In genomic region chr12:90836689-90837088, GRCh38 we compare ENCODE assay signal across 1 cellular context.
TF ChIP-seq lines count a peak whose summit lies in the region.

No MANE protein-coding gene starts in this region.

TF ChIP-seq in GM23338, 12 proteins besides CTCF, POLR2A, EP300 and RAD21 (continued from another document):
- TF ChIP-seq, protein P1, sequence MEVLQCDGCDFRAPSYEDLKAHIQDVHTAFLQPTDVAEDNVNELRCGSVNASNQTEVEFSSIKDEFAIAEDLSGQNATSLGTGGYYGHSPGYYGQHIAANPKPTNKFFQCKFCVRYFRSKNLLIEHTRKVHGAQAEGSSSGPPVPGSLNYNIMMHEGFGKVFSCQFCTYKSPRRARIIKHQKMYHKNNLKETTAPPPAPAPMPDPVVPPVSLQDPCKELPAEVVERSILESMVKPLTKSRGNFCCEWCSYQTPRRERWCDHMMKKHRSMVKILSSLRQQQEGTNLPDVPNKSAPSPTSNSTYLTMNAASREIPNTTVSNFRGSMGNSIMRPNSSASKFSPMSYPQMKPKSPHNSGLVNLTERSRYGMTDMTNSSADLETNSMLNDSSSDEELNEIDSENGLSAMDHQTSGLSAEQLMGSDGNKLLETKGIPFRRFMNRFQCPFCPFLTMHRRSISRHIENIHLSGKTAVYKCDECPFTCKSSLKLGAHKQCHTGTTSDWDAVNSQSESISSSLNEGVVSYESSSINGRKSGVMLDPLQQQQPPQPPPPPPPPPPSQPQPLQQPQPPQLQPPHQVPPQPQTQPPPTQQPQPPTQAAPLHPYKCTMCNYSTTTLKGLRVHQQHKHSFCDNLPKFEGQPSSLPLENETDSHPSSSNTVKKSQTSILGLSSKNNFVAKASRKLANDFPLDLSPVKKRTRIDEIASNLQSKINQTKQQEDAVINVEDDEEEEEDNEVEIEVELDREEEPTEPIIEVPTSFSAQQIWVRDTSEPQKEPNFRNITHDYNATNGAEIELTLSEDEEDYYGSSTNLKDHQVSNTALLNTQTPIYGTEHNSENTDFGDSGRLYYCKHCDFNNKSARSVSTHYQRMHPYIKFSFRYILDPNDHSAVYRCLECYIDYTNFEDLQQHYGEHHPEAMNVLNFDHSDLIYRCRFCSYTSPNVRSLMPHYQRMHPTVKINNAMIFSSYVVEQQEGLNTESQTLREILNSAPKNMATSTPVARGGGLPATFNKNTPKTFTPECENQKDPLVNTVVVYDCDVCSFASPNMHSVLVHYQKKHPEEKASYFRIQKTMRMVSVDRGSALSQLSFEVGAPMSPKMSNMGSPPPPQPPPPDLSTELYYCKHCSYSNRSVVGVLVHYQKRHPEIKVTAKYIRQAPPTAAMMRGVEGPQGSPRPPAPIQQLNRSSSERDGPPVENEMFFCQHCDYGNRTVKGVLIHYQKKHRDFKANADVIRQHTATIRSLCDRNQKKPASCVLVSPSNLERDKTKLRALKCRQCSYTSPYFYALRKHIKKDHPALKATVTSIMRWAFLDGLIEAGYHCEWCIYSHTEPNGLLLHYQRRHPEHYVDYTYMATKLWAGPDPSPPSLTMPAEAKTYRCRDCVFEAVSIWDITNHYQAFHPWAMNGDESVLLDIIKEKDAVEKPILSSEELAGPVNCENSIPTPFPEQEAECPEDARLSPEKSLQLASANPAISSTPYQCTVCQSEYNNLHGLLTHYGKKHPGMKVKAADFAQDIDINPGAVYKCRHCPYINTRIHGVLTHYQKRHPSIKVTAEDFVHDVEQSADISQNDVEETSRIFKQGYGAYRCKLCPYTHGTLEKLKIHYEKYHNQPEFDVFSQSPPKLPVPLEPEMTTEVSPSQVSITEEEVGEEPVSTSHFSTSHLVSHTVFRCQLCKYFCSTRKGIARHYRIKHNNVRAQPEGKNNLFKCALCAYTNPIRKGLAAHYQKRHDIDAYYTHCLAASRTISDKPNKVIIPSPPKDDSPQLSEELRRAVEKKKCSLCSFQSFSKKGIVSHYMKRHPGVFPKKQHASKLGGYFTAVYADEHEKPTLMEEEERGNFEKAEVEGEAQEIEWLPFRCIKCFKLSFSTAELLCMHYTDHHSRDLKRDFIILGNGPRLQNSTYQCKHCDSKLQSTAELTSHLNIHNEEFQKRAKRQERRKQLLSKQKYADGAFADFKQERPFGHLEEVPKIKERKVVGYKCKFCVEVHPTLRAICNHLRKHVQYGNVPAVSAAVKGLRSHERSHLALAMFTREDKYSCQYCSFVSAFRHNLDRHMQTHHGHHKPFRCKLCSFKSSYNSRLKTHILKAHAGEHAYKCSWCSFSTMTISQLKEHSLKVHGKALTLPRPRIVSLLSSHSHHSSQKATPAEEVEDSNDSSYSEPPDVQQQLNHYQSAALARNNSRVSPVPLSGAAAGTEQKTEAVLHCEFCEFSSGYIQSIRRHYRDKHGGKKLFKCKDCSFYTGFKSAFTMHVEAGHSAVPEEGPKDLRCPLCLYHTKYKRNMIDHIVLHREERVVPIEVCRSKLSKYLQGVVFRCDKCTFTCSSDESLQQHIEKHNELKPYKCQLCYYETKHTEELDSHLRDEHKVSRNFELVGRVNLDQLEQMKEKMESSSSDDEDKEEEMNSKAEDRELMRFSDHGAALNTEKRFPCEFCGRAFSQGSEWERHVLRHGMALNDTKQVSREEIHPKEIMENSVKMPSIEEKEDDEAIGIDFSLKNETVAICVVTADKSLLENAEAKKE (CRISPR knock-in tag; IDR thresholded peaks at IDR 0.05), result no peak
- TF ChIP-seq REST (IDR thresholded peaks at IDR 0.05; ENCODE audit: unreplicated experiment) (no peak), EZH2 (IDR thresholded peaks at IDR 0.05; ENCODE audit: low read depth, unreplicated experiment) (no peak), STAT1 (IDR thresholded peaks at IDR 0.05; ENCODE audit: unreplicated experiment) (no peak), POLR2AphosphoS5 (IDR thresholded peaks at IDR 0.05; ENCODE audit: low read depth) (no peak), ZNF331 (CRISPR knock-in tag; IDR thresholded peaks at IDR 0.05; ENCODE audit: low read depth) (no peak), JUNB (IDR thresholded peaks at IDR 0.05; ENCODE audit: unreplicated experiment) (no peak), ZNF114 (CRISPR knock-in tag; IDR thresholded peaks at IDR 0.05) (no peak)
- TF ChIP-seq, protein P2, sequence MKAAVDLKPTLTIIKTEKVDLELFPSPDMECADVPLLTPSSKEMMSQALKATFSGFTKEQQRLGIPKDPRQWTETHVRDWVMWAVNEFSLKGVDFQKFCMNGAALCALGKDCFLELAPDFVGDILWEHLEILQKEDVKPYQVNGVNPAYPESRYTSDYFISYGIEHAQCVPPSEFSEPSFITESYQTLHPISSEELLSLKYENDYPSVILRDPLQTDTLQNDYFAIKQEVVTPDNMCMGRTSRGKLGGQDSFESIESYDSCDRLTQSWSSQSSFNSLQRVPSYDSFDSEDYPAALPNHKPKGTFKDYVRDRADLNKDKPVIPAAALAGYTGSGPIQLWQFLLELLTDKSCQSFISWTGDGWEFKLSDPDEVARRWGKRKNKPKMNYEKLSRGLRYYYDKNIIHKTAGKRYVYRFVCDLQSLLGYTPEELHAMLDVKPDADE (IDR thresholded peaks at IDR 0.05), result no peak
